In the genomic region with DNA sequence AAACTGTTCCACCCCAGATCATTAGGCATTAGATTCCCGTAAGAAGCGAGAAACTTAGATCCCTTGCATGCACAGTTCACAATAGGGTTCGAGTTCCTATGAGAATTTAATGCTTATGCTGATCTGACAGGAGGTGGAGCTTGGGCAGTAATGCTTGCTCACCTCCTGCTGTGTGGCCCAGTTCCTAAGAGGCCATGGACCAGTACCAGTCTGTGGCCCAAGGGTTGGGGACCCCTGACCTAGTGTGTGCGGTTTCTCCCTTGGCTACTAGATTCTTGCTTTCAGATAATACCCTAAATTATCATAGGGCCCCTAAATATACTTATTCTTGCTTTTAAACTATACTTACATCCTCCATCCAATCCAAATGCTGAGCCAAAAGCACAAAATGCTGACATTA, we compare ENCODE assay signal across 8 cellular contexts. TPM values are rescaled to one million over a fixed set of nuclear protein-coding genes. Genes with fewer than 3 reads are reported as not detected.
DNase-seq lines count a peak whose midpoint lies in the region; ATAC-seq and TF ChIP-seq lines count a peak whose summit lies in the region.

No MANE protein-coding gene starts in this region.

- H3K9ac ChIP-seq in SK-N-MC (ENCODE audit: insufficient read length), result no peak overlapping the region

- no peak for ATAC-seq in gastrocnemius medialis
- ATAC-seq in HG03175 (IDR thresholded peaks at IDR 0.05; ENCODE audit: unreplicated experiment), result no peak
- ATAC-seq in GM21528 (IDR thresholded peaks at IDR 0.05; ENCODE audit: low FRiP score, unreplicated experiment), result no peak

- H3K9me2 ChIP-seq in DOHH2 (replicated peaks; ENCODE audit: control insufficient read depth, low read length), result no peaks in the 10 kb centered on the region

- H3K4me3 ChIP-seq in DOHH2 (ENCODE audit: low read length) (peak overlapping the region; percentile 97), SK-N-MC (peak overlapping the region; percentile 87), esophagus squamous epithelium (no peak overlapping the region), gastrocnemius medialis (no peak overlapping the region)

- TF ChIP-seq POLR2A in esophagus squamous epithelium (IDR thresholded peaks at IDR 0.05) (no peak), gastrocnemius medialis (IDR thresholded peaks at IDR 0.05) (no peak)

- peaks cover 37% of the 10 kb centered on the region for H3K79me2 ChIP-seq in DOHH2 (ENCODE audit: control insufficient read depth, low read length)

- intact Hi-C loops in esophagus squamous epithelium (cut with DNase I) (no loop called here), gastrocnemius medialis (cut with DNase I; ENCODE audit: low total_unique reads) (loop anchor here (2.0 to 10.0 kb wide), 3 partner anchors 40 to 1480 kb away; partner anchors contain the start of genes MDC1, NELFE, PPT2 and SKIC2)

- peaks cover 29% of the 10 kb centered on the region for H3F3A ChIP-seq in DOHH2 (ENCODE audit: control insufficient read depth, insufficient read depth)

- H3K27ac ChIP-seq in DOHH2 (ENCODE audit: low read depth, low read length) (peak overlapping the region; percentile 80), SK-N-MC (peak overlapping the region; percentile 97), esophagus squamous epithelium (peak overlapping the region; percentile 84 to 100 (median 99)), gastrocnemius medialis (peak overlapping the region; percentile 91 to 98 (median 95))

- no peaks in the 10 kb centered on the region for H3K9me3 ChIP-seq in DOHH2 (ENCODE audit: control insufficient read depth, insufficient read depth, low read length)
- no peaks in the 10 kb centered on the region for H3K9me3 ChIP-seq in SK-N-MC (ENCODE audit: low read depth, low read length)
- no peaks in the 10 kb centered on the region for H3K9me3 ChIP-seq in esophagus squamous epithelium
- H3K9me3 ChIP-seq in gastrocnemius medialis, result no peaks in the 10 kb centered on the region

- 87 to 100% methylated on average over 2 to 4 of the region's 4 CpGs for WGBS in esophagus squamous epithelium, 2 donors

- H4K20me1 ChIP-seq in DOHH2 (ENCODE audit: control insufficient read depth, insufficient read depth, low read depth, low read length), result no peaks in the 10 kb centered on the region

- DNase-seq in SK-N-MC (ENCODE audit: low read depth, low spot score), result no peak
- DNase-seq in esophagus squamous epithelium (lab: John Stamatoyannopoulos, UW), result no peak
- no peak for DNase-seq in gastrocnemius medialis
- DNase-seq in RKO (ENCODE audit: low spot score), result no peak
- no peak for DNase-seq in stimulated activated naive CD4-positive, alpha-beta T cell (lab: John Stamatoyannopoulos, UW)

- H3K4me1 ChIP-seq in DOHH2 (ENCODE audit: control insufficient read depth, low read length) (peaks cover 65% of the 10 kb centered on the region), esophagus squamous epithelium (peaks cover 5 to 71% (median 33%) of the 10 kb centered on the region in 3 donors), gastrocnemius medialis (peaks cover 30 to 33% of the 10 kb centered on the region in 2 donors)

- H3K27me3 ChIP-seq in DOHH2 (ENCODE audit: control insufficient read depth, low read length) (no peaks in the 10 kb centered on the region), esophagus squamous epithelium (no peaks in the 10 kb centered on the region), gastrocnemius medialis (no peaks in the 10 kb centered on the region)

- in situ Hi-C loops in gastrocnemius medialis (cut with MboI; ENCODE audit: low sequenced_read_pairs in 4 of 4), result loop anchor here in 3 of 4 donors (5.0 to 25.0 kb wide), 8 partner anchors 67 to 1582 kb away; partner anchors contain the start of genes BRD2 (in 3 of the 3), HLA-DMA (in 3 of the 3), APOM (in 2 of the 3) and ATF6B (in 2 of the 3)

- H3K36me3 ChIP-seq in DOHH2 (ENCODE audit: control insufficient read depth, low read length), result peaks cover 17% of the 10 kb centered on the region
- H3K36me3 ChIP-seq in SK-N-MC (ENCODE audit: insufficient read depth, low read length), result no peaks in the 10 kb centered on the region
- no peaks in the 10 kb centered on the region for H3K36me3 ChIP-seq in esophagus squamous epithelium
- no peaks in the 10 kb centered on the region for H3K36me3 ChIP-seq in gastrocnemius medialis

- TF ChIP-seq CTCF in DOHH2 (IDR thresholded peaks at IDR 0.05; ENCODE audit: low read depth, low read length, poor library complexity, severe bottlenecking) (no peak), esophagus squamous epithelium (IDR thresholded peaks at IDR 0.05) (no peak), gastrocnemius medialis (IDR thresholded peaks at IDR 0.05 in 4 of 5, conservative IDR thresholded peaks at IDR 0.05 in 1 of 5) (no peak)

- peak overlapping the region; percentile 100 for H3K4me2 ChIP-seq in DOHH2 (ENCODE audit: low read length)

RNA-seq across cellular contexts. Expression of gene GPSM3, which starts 1.9 kb away (rescaled TPM):
- total RNA-seq in esophagus squamous epithelium (10 to 100 TPM in 2 of 4 donors, 1 to 10 TPM in 2; 1.6 to 14.1 (median 6.5) TPM), gastrocnemius medialis (1 to 10 TPM in 3 of 4 donors, not detected in 1; 2.2 to 2.9 (median 2.3) TPM)

RNA-seq across cellular contexts. Expression of gene PBX2, which starts 4.4 kb away (rescaled TPM):
- total RNA-seq in esophagus squamous epithelium (10 to 100 TPM; 27.1 to 40.2 (median 28.9) TPM), gastrocnemius medialis (10 to 100 TPM; 24.3 to 37.6 (median 33.6) TPM)

RNA-seq across cellular contexts. Expression of gene AGER, which starts 10.3 kb away (rescaled TPM):
- total RNA-seq in esophagus squamous epithelium, result 1 to 10 TPM in 3 of 4 donors, under 1 TPM in 1; 0.59 to 1.7 (median 1.4) TPM
- 1 to 10 TPM in 1 of 4 donors, not detected in 3; 1.9 TPM for total RNA-seq in gastrocnemius medialis

RNA-seq across cellular contexts. Expression of gene RNF5, which starts 16.2 kb away (rescaled TPM):
- 10 to 100 TPM; 20.8 to 59.0 (median 40.8) TPM for total RNA-seq in esophagus squamous epithelium
- 10 to 100 TPM; 54.6 to 98.3 (median 78.1) TPM for total RNA-seq in gastrocnemius medialis

RNA-seq across cellular contexts. Expression of gene AGPAT1, which starts 18.5 kb away (rescaled TPM):
- total RNA-seq in esophagus squamous epithelium (10 to 100 TPM; 17.6 to 34.0 (median 19.1) TPM), gastrocnemius medialis (10 to 100 TPM; 32.0 to 58.7 (median 42.0) TPM)

Comparison
In these comparisons a context has a peak if more than half of its experiments do, and no peak if none do; other contexts are left out.
1. H3K4me3 ChIP-seq: peak in DOHH2 (single experiment) and SK-N-MC (single experiment); none in esophagus squamous epithelium (0 of 4) and gastrocnemius medialis (0 of 4).
2. Peak in every context shown above with its lines, with median percentiles within 50 percentile points of each other: H3K27ac ChIP-seq.